In the genomic region with DNA sequence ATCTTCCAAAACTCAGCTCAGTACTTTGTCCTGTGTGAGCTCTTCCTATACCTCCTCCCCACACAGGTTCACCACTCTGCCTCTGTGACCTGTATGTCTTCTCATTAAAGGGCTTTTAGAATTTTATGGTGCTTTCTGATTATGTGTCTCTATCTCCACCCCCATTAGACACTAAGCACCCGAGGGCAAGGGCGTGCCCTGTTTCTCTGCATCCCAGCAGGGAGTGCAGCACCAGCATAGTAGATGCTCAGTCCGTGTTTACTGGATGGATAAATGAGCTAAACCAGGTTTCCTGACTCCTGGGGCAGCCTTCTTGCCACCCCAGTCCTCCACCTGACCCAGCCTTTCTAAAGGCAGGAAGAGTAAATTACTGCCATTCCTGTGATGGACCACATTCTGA, we compare ENCODE assay signal across 21 cellular contexts.
"Had no signal": no experiment of that assay in that cellular context is flagged by ENCODE, and none has a peak within 500 bp of the region (broad histone marks: within the 10 kb centered on the region; RNA-seq: fewer than 3 reads in every experiment).

No MANE protein-coding gene starts in this region.

- DNase-seq: activated CD4-positive, alpha-beta T cell treated with anti-CD3 and anti-CD28 coated beads for 4 hours; activated CD4-positive, CD25-positive, alpha-beta regulatory T cell; activated gamma-delta T cell; activated naive CD4-positive, alpha-beta T cell treated with anti-CD3 and anti-CD28 coated beads, Interleukin-2, amount 50 U/mL, for 16 hours; activated naive CD8-positive, alpha-beta T cell treated with anti-CD3 and anti-CD28 coated beads, Interleukin-2, amount 50 U/mL, for 24 hours; activated T-cell treated with anti-CD3 and anti-CD28 coated beads, Interleukin-2, amount 50 U/mL, for 4 hours; body of pancreas; effector CD8-positive, alpha-beta T cell; foreskin keratinocyte; lower lobe of right lung; mesendoderm; retina; spleen; stimulated activated CD4-positive, alpha-beta T cell treated with anti-CD3 and anti-CD28 coated beads, Interleukin-4, amount 100 ng/mL, for 1 hour; stimulated activated naive CD4-positive, alpha-beta T cell; T-helper 17 cell; upper lobe of right lung had no signal

- H3K36me3 ChIP-seq: cardiac muscle cell, lower lobe of right lung, neural progenitor cell, spleen, upper lobe of right lung had no signal

- H3K27ac ChIP-seq: body of pancreas, cardiac muscle cell, foreskin keratinocyte, lower lobe of right lung, neural progenitor cell, spleen, upper lobe of right lung had no signal

- H3K4me1 ChIP-seq: body of pancreas, foreskin keratinocyte, neural progenitor cell had no signal

- H3K9ac ChIP-seq: neural progenitor cell had no signal

- H3K9me3 ChIP-seq: body of pancreas, lower lobe of right lung, spleen, upper lobe of right lung had no signal

- H3K4me3 ChIP-seq: body of pancreas, cardiac muscle cell, lower lobe of right lung, neural progenitor cell, spleen, upper lobe of right lung had no signal

- ATAC-seq: body of pancreas; foreskin keratinocyte; left lobe of liver; lower lobe of right lung; naive thymus-derived CD4-positive, alpha-beta T cell; T-helper 17 cell; upper lobe of right lung had no signal

- H3K27me3 ChIP-seq: body of pancreas, cardiac muscle cell, foreskin keratinocyte, neural progenitor cell, spleen, upper lobe of right lung had no signal
